21 cellular contexts compared by ENCODE assay signal in the genomic region with DNA sequence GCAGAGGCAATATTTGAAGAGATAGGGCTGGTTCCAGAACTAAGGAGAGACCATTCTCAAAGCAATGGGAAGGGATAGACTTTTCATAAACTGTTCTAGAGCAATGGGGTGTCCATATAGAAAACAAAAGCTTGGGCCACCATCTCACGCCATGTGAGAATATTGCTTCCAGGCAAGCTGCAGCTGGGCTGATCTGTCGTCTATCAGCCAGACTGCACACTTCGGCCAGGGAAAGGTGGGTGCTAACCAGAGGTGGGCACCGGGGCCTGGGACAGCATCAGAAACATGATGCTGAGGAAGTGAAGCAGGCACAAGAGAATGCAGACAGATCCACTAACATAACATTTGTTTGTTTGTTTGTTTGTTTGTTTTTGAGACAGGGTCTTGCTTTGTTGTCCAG. TPM values are rescaled to one million over a fixed set of nuclear protein-coding genes. Genes with fewer than 3 reads are reported as not detected.
DNase-seq lines count a peak whose midpoint lies in the region; ATAC-seq and TF ChIP-seq lines count a peak whose summit lies in the region.
"Had no signal": no experiment of that assay in that cellular context is flagged by ENCODE, and none has a peak within 500 bp of the region (broad histone marks: within the 10 kb centered on the region; RNA-seq: fewer than 3 reads in every experiment).

No MANE protein-coding gene starts in this region.

- no peak overlapping the region for H3K4me2 ChIP-seq in osteoblast (ENCODE audit: insufficient read depth, low read length)
- H3K4me2 ChIP-seq: KMS-11 had no signal

- no peak overlapping the region for H2AFZ ChIP-seq in osteoblast (ENCODE audit: low read length)
- H2AFZ ChIP-seq: GM23248 had no signal

- TF ChIP-seq CTCF in colonic mucosa (IDR thresholded peaks at IDR 0.05) (no peak), osteoblast (IDR thresholded peaks at IDR 0.05; ENCODE audit: extremely low read depth, low read depth, low read length) (no peak)

- no peak overlapping the region for H3K9ac ChIP-seq in colonic mucosa (ENCODE audit: low read depth in 2 of 2, low read length in 2 of 2)
- H3K9ac ChIP-seq: GM23248, KMS-11 had no signal

- H3K36me3 ChIP-seq in colonic mucosa (peaks cover 4% of the 10 kb centered on the region), osteoblast (ENCODE audit: insufficient read depth, low read length) (no peaks in the 10 kb centered on the region)
- H3K36me3 ChIP-seq: SJCRH30 had no signal

- H3K27ac ChIP-seq in colonic mucosa (no peak overlapping the region), osteoblast (ENCODE audit: low read depth, low read length) (no peak overlapping the region)
- H3K27ac ChIP-seq: GM23248, KMS-11, SJCRH30 had no signal

- H3K4me1 ChIP-seq in colonic mucosa: no peaks in the 10 kb centered on the region
- peaks cover 16% of the 10 kb centered on the region for H3K4me1 ChIP-seq in osteoblast (ENCODE audit: insufficient read depth, low read length)

- H3K27me3 ChIP-seq in colonic mucosa: no peaks in the 10 kb centered on the region
- H3K27me3 ChIP-seq in osteoblast (ENCODE audit: insufficient read depth, low read length): peaks cover 3% of the 10 kb centered on the region
- H3K27me3 ChIP-seq: SJCRH30 had no signal

- H3K9me3 ChIP-seq in colonic mucosa (no peaks in the 10 kb centered on the region), osteoblast (ENCODE audit: low read depth, low read length) (no peaks in the 10 kb centered on the region)
- H3K9me3 ChIP-seq: SJCRH30 had no signal

- H3K79me2 ChIP-seq in osteoblast (ENCODE audit: insufficient read depth, low read length): no peaks in the 10 kb centered on the region

- H4K20me1 ChIP-seq in osteoblast (ENCODE audit: insufficient read depth, low read length): no peaks in the 10 kb centered on the region

- ATAC-seq in left cardiac atrium: no peak
- ATAC-seq: Panc1 had no signal

- H3K4me3 ChIP-seq in colonic mucosa (no peak overlapping the region), osteoblast (ENCODE audit: insufficient read depth, low read length) (no peak overlapping the region)
- H3K4me3 ChIP-seq: GM23248, SJCRH30 had no signal

- intact Hi-C loops in cardiac septum (cut with DNase I) (loop anchor here (5.0 kb wide), 1 partner anchor 62 kb away; no protein-coding TSS in a partner anchor), left cardiac atrium (cut with DNase I) (no loop called here), colonic mucosa (cut with DNase I) (no loop called here)

- DNase-seq in cardiac septum (ENCODE audit: low spot score) (peak; percentile 51), left cardiac atrium (no peak), colonic mucosa (peak; percentile 5), osteoblast (ENCODE audit: insufficient read length, low spot score, missing footprints) (peak; percentile 71), NCI-H526 (lab: John Stamatoyannopoulos, UW) (no peak), H4 (ENCODE audit: low spot score) (no peak), SW480 (ENCODE audit: low spot score) (no peak)
- DNase-seq: AML-193; CD4-positive, CD25-positive, alpha-beta regulatory T cell; COR-L47; DMS 273 treated with DMSO at 0.1 percent for 48 hours; DMS79 treated with DMSO at 0.1 percent for 48 hours; GM23248; HCEC 1CT; NCI-H1092 treated with DMSO at 0.1 percent for 48 hours; NCI-H1436 treated with DMSO at 0.1 percent for 48 hours; NCI-H1930; SJCRH30 had no signal

RNA-seq across cellular contexts. Expression of gene MYO7B, which starts 43.7 kb away (rescaled TPM):
- total RNA-seq in cardiac septum (0.78 TPM), left cardiac atrium (under 1 TPM; 0.27 to 0.89 TPM), colonic mucosa (100 to 1,000 TPM; 159 to 218 TPM), osteoblast (under 0.01 TPM in 2 replicates)
- total RNA-seq in H4 (2014; rRNA removed; shearing (Covaris generic)): 0.48 TPM in 1 of 2 replicates, not detected in the other
- total RNA-seq: CD4-positive, CD25-positive, alpha-beta regulatory T cell; GM23248; NCI-H460 had no signal

RNA-seq across cellular contexts. Expression of gene IWS1, which starts 52.9 kb away (rescaled TPM):
- 40.7 TPM for total RNA-seq in cardiac septum
- total RNA-seq in left cardiac atrium: 10 to 100 TPM; 41.9 to 49.7 TPM
- total RNA-seq in colonic mucosa: 10 to 100 TPM; 32.4 to 37.8 TPM
- total RNA-seq in osteoblast: 28.3 and 36.6 TPM in 2 replicates
- total RNA-seq in H4 (2014; rRNA removed; shearing (Covaris generic)): 39.9 and 41.2 TPM in 2 replicates

Comparison
In these comparisons a context has a peak if more than half of its experiments do, and no peak if none do; other contexts are left out.
1. DNase-seq: peak in cardiac septum (single experiment), colonic mucosa (single experiment) and osteoblast (single experiment); none in left cardiac atrium (single experiment), NCI-H526 (0 of 2), H4 (single experiment) and SW480 (single experiment).
2. RNA of gene MYO7B, which starts 43.7 kb away (total RNA-seq): 159 to 218 TPM in colonic mucosa; 0.27 to 0.89 TPM in left cardiac atrium, 0.78 TPM in cardiac septum (single experiment), 0.48 TPM in H4 and under 0.01 TPM in osteoblast; every median in the first group is over 10 times any median in the second.